In the genomic region with DNA sequence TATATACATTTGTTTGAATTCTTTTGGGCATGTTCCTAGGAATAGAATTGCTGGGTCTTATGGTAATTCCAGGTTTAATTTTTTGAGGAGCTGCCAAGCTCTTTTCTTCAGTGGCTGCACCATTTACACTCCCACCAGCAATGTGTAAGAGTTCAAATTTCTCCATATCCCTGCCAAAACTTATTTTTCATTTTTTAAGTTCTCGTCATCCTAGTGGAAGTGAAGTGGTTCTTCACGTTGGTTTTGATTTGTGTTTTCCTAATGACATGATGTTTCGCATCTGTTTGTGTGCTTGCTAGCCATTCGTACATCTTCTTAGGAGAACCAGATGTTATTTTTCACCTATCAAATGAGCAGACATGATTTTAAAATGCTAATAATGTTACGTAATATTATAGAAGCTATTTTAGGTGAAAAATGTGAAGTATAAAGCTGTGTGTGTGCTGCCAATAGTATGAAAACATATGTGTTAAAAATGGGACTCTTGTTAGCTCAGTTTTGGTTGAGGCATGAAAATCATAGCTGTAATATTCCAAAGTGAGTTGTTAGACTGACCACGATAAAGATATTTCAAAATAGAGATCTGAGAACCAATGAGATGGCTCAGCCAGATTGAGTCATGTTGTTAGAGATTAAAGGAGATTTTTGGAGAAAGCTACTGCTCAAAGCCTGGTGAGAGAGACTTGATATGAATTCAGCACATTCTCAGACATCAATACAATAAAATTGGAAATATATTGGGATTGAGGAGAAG, we compare ENCODE assay signal across 1 cellular context.
TF ChIP-seq lines count a peak whose summit lies in the region.

No MANE protein-coding gene starts in this region.

TF ChIP-seq in K562, 482 proteins besides CTCF, POLR2A, EP300 and RAD21:
- TF ChIP-seq CEBPG (CRISPR knock-in tag; IDR thresholded peaks at IDR 0.05) (no peak), CEBPG (tag; conservative IDR thresholded peaks at IDR 0.05 in 1 of 2, IDR thresholded peaks at IDR 0.05 in 1 of 2) (peak; percentile 21 to 57; a peak in 1 of 4 replicates), POLR3A (IDR thresholded peaks at IDR 0.05; ENCODE audit: borderline replicate concordance, extremely low read depth, insufficient read depth, insufficient read length) (no peak), CEBPB (tag; IDR thresholded peaks at IDR 0.05) (peak; percentile 57)
